1 cellular context compared by ENCODE assay signal in the genomic region with DNA sequence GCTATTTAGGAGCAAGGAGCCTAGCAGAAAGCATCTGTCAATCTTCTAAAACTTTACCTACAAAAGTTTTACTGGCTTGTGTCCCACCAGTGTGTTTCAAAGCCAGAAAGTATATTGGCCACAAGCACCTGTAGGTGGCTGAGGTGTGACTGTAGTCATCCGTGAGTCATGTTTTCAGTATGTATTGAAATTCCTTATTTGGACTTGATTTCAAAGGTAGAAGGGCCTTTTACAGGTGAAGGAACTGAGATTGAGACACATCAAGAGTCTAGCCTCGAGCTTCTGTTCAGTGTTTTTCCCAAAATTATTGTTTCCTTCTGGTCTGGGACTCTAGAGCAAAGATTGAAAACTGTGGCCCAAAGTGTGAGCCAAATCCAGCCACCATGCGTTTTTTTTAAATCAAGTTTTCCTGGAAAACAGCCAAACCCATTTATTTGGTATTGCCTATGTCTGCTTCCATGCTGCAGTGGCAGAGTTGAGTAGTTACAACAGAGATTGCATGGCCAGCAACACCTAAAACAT.
TF ChIP-seq lines count a peak whose summit lies in the region.

No MANE protein-coding gene starts in this region.

TF ChIP-seq in HepG2, 621 proteins besides CTCF, POLR2A, EP300 and RAD21 (continued from another document):
- no peak for TF ChIP-seq ZNF660 (CRISPR knock-in tag; IDR thresholded peaks at IDR 0.05; ENCODE audit: borderline replicate concordance, low read depth)
- no peak for TF ChIP-seq MLLT10 (CRISPR knock-in tag; IDR thresholded peaks at IDR 0.05)
- TF ChIP-seq, protein P1, sequence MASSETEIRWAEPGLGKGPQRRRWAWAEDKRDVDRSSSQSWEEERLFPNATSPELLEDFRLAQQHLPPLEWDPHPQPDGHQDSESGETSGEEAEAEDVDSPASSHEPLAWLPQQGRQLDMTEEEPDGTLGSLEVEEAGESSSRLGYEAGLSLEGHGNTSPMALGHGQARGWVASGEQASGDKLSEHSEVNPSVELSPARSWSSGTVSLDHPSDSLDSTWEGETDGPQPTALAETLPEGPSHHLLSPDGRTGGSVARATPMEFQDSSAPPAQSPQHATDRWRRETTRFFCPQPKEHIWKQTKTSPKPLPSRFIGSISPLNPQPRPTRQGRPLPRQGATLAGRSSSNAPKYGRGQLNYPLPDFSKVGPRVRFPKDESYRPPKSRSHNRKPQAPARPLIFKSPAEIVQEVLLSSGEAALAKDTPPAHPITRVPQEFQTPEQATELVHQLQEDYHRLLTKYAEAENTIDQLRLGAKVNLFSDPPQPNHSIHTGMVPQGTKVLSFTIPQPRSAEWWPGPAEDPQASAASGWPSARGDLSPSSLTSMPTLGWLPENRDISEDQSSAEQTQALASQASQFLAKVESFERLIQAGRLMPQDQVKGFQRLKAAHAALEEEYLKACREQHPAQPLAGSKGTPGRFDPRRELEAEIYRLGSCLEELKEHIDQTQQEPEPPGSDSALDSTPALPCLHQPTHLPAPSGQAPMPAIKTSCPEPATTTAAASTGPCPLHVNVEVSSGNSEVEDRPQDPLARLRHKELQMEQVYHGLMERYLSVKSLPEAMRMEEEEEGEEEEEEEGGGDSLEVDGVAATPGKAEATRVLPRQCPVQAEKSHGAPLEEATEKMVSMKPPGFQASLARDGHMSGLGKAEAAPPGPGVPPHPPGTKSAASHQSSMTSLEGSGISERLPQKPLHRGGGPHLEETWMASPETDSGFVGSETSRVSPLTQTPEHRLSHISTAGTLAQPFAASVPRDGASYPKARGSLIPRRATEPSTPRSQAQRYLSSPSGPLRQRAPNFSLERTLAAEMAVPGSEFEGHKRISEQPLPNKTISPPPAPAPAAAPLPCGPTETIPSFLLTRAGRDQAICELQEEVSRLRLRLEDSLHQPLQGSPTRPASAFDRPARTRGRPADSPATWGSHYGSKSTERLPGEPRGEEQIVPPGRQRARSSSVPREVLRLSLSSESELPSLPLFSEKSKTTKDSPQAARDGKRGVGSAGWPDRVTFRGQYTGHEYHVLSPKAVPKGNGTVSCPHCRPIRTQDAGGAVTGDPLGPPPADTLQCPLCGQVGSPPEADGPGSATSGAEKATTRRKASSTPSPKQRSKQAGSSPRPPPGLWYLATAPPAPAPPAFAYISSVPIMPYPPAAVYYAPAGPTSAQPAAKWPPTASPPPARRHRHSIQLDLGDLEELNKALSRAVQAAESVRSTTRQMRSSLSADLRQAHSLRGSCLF (CRISPR knock-in tag; IDR thresholded peaks at IDR 0.05; ENCODE audit: borderline replicate concordance), result no peak
- TF ChIP-seq ZNF333 (CRISPR knock-in tag; IDR thresholded peaks at IDR 0.05; ENCODE audit: borderline replicate concordance), result no peak
- TF ChIP-seq KDM2A (CRISPR knock-in tag; IDR thresholded peaks at IDR 0.05; ENCODE audit: borderline replicate concordance, low read depth), result no peak
- TF ChIP-seq, protein P2, sequence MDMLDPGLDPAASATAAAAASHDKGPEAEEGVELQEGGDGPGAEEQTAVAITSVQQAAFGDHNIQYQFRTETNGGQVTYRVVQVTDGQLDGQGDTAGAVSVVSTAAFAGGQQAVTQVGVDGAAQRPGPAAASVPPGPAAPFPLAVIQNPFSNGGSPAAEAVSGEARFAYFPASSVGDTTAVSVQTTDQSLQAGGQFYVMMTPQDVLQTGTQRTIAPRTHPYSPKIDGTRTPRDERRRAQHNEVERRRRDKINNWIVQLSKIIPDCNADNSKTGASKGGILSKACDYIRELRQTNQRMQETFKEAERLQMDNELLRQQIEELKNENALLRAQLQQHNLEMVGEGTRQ (IDR thresholded peaks at IDR 0.05; ENCODE audit: low read depth, low read length), result no peak
- TF ChIP-seq, protein P2 (CRISPR knock-in tag; IDR thresholded peaks at IDR 0.05; ENCODE audit: borderline replicate concordance), result no peak
- no peak for TF ChIP-seq SIX4 (CRISPR knock-in tag; IDR thresholded peaks at IDR 0.05)
- TF ChIP-seq MEF2D (CRISPR knock-in tag; IDR thresholded peaks at IDR 0.05), result no peak
